1 cellular context compared by ENCODE assay signal in the genomic region with DNA sequence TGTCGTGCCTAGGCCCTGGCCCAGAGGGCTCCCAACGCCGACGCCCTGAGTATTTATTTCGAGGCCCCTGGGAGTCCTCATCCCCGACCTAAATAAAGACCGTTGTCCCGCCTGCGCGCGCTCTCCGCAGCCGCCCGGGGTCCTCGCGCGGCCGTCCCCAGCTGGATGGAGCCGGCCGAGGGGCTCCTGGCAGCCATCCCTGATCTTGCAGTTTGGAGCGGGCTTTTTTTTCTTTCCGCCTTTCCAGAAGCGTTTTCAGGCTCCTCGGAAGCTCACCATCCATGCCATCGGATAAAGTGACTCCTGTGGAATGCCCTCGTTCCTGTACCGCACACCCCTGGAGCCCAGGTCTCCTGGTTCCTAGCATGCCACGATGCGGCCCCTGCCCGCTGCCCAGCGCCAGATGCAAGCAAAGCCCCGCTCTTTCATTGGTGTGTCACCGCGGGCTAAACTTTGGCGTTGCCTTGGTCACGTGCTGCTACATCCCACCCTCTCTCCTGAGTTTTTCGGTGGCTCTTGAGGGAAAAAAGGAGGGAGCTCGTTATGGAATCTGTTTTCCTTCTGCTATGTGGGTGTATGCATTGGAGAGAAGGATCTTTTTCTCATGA.
TF ChIP-seq lines count a peak whose summit lies in the region.

No MANE protein-coding gene starts in this region.

TF ChIP-seq in HepG2, 621 proteins besides CTCF, POLR2A, EP300 and RAD21 (continued from another document and continues in another):
- TF ChIP-seq, protein P1, sequence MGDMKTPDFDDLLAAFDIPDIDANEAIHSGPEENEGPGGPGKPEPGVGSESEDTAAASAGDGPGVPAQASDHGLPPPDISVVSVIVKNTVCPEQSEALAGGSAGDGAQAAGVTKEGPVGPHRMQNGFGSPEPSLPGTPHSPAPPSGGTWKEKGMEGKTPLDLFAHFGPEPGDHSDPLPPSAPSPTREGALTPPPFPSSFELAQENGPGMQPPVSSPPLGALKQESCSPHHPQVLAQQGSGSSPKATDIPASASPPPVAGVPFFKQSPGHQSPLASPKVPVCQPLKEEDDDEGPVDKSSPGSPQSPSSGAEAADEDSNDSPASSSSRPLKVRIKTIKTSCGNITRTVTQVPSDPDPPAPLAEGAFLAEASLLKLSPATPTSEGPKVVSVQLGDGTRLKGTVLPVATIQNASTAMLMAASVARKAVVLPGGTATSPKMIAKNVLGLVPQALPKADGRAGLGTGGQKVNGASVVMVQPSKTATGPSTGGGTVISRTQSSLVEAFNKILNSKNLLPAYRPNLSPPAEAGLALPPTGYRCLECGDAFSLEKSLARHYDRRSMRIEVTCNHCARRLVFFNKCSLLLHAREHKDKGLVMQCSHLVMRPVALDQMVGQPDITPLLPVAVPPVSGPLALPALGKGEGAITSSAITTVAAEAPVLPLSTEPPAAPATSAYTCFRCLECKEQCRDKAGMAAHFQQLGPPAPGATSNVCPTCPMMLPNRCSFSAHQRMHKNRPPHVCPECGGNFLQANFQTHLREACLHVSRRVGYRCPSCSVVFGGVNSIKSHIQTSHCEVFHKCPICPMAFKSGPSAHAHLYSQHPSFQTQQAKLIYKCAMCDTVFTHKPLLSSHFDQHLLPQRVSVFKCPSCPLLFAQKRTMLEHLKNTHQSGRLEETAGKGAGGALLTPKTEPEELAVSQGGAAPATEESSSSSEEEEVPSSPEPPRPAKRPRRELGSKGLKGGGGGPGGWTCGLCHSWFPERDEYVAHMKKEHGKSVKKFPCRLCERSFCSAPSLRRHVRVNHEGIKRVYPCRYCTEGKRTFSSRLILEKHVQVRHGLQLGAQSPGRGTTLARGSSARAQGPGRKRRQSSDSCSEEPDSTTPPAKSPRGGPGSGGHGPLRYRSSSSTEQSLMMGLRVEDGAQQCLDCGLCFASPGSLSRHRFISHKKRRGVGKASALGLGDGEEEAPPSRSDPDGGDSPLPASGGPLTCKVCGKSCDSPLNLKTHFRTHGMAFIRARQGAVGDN (CRISPR knock-in tag; IDR thresholded peaks at IDR 0.05) = peak; percentile 89
- TF ChIP-seq, protein P2, sequence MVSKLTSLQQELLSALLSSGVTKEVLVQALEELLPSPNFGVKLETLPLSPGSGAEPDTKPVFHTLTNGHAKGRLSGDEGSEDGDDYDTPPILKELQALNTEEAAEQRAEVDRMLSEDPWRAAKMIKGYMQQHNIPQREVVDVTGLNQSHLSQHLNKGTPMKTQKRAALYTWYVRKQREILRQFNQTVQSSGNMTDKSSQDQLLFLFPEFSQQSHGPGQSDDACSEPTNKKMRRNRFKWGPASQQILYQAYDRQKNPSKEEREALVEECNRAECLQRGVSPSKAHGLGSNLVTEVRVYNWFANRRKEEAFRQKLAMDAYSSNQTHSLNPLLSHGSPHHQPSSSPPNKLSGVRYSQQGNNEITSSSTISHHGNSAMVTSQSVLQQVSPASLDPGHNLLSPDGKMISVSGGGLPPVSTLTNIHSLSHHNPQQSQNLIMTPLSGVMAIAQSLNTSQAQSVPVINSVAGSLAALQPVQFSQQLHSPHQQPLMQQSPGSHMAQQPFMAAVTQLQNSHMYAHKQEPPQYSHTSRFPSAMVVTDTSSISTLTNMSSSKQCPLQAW (CRISPR knock-in tag; IDR thresholded peaks at IDR 0.05) = peak; percentile 55; the same call in 1 of the 2 replicates
- 0 out of 2 replicates have a peak, but pooled peaks have one; percentile 14 for TF ChIP-seq RXRA (CRISPR knock-in tag; IDR thresholded peaks at IDR 0.05)
- no peak for TF ChIP-seq ZNF205 (CRISPR knock-in tag; IDR thresholded peaks at IDR 0.05)
- peak; percentile 55; the same call in 1 of the 2 replicates for TF ChIP-seq RORA (CRISPR knock-in tag; IDR thresholded peaks at IDR 0.05)
- TF ChIP-seq ZFP41 (CRISPR knock-in tag; IDR thresholded peaks at IDR 0.05; ENCODE audit: borderline replicate concordance) = no peak
- TF ChIP-seq, protein P3, sequence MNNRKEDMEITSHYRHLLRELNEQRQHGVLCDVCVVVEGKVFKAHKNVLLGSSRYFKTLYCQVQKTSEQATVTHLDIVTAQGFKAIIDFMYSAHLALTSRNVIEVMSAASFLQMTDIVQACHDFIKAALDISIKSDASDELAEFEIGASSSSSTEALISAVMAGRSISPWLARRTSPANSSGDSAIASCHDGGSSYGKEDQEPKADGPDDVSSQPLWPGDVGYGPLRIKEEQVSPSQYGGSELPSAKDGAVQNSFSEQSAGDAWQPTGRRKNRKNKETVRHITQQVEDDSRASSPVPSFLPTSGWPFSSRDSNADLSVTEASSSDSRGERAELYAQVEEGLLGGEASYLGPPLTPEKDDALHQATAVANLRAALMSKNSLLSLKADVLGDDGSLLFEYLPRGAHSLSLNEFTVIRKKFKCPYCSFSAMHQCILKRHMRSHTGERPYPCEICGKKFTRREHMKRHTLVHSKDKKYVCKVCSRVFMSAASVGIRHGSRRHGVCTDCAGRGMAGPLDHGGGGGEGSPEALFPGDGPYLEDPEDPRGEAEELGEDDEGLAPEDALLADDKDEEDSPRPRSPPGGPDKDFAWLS (CRISPR knock-in tag; IDR thresholded peaks at IDR 0.05; ENCODE audit: borderline replicate concordance) = 0 out of 2 replicates have a peak, but pooled peaks have one; percentile 84
- TF ChIP-seq, protein P4, sequence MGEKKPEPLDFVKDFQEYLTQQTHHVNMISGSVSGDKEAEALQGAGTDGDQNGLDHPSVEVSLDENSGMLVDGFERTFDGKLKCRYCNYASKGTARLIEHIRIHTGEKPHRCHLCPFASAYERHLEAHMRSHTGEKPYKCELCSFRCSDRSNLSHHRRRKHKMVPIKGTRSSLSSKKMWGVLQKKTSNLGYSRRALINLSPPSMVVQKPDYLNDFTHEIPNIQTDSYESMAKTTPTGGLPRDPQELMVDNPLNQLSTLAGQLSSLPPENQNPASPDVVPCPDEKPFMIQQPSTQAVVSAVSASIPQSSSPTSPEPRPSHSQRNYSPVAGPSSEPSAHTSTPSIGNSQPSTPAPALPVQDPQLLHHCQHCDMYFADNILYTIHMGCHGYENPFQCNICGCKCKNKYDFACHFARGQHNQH (CRISPR knock-in tag; IDR thresholded peaks at IDR 0.05) = 0 out of 2 replicates have a peak, but pooled peaks have one; percentile 24
- TF ChIP-seq ZNF782 (CRISPR knock-in tag; IDR thresholded peaks at IDR 0.05; ENCODE audit: borderline replicate concordance) = peak; percentile 46; the same call in 1 of the 2 replicates
- TF ChIP-seq ZNF616 (CRISPR knock-in tag; IDR thresholded peaks at IDR 0.05; ENCODE audit: low read depth) = no peak
- 0 out of 2 replicates have a peak, but pooled peaks have one; percentile 8 for TF ChIP-seq HDAC1 (CRISPR knock-in tag; IDR thresholded peaks at IDR 0.05)
- 0 out of 2 replicates have a peak, but pooled peaks have one; percentile 25 for TF ChIP-seq ZNF530 (CRISPR knock-in tag; IDR thresholded peaks at IDR 0.05; ENCODE audit: low read depth)
- peak; percentile 16; the same call in 1 of the 2 replicates for TF ChIP-seq MEIS2 (CRISPR knock-in tag; IDR thresholded peaks at IDR 0.05)
- TF ChIP-seq PPARG (CRISPR knock-in tag; conservative IDR thresholded peaks at IDR 0.05) = 0 out of 2 replicates have a peak, but pooled peaks have one; percentile 6
- TF ChIP-seq GLI4 (CRISPR knock-in tag; IDR thresholded peaks at IDR 0.05; ENCODE audit: borderline replicate concordance) = 0 out of 2 replicates have a peak, but pooled peaks have one; percentile 20
- TF ChIP-seq, protein P5, sequence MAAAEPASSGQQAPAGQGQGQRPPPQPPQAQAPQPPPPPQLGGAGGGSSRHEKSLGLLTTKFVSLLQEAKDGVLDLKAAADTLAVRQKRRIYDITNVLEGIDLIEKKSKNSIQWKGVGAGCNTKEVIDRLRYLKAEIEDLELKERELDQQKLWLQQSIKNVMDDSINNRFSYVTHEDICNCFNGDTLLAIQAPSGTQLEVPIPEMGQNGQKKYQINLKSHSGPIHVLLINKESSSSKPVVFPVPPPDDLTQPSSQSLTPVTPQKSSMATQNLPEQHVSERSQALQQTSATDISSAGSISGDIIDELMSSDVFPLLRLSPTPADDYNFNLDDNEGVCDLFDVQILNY (CRISPR knock-in tag; conservative IDR thresholded peaks at IDR 0.05) = peak; percentile 28; the same call in 1 of the 2 replicates
- no peak for TF ChIP-seq DR1 (CRISPR knock-in tag; IDR thresholded peaks at IDR 0.05)
- TF ChIP-seq ZNF577 (CRISPR knock-in tag; IDR thresholded peaks at IDR 0.05; ENCODE audit: borderline replicate concordance, low read depth) = 0 out of 2 replicates have a peak, but pooled peaks have one; percentile 40
- TF ChIP-seq, protein P6, sequence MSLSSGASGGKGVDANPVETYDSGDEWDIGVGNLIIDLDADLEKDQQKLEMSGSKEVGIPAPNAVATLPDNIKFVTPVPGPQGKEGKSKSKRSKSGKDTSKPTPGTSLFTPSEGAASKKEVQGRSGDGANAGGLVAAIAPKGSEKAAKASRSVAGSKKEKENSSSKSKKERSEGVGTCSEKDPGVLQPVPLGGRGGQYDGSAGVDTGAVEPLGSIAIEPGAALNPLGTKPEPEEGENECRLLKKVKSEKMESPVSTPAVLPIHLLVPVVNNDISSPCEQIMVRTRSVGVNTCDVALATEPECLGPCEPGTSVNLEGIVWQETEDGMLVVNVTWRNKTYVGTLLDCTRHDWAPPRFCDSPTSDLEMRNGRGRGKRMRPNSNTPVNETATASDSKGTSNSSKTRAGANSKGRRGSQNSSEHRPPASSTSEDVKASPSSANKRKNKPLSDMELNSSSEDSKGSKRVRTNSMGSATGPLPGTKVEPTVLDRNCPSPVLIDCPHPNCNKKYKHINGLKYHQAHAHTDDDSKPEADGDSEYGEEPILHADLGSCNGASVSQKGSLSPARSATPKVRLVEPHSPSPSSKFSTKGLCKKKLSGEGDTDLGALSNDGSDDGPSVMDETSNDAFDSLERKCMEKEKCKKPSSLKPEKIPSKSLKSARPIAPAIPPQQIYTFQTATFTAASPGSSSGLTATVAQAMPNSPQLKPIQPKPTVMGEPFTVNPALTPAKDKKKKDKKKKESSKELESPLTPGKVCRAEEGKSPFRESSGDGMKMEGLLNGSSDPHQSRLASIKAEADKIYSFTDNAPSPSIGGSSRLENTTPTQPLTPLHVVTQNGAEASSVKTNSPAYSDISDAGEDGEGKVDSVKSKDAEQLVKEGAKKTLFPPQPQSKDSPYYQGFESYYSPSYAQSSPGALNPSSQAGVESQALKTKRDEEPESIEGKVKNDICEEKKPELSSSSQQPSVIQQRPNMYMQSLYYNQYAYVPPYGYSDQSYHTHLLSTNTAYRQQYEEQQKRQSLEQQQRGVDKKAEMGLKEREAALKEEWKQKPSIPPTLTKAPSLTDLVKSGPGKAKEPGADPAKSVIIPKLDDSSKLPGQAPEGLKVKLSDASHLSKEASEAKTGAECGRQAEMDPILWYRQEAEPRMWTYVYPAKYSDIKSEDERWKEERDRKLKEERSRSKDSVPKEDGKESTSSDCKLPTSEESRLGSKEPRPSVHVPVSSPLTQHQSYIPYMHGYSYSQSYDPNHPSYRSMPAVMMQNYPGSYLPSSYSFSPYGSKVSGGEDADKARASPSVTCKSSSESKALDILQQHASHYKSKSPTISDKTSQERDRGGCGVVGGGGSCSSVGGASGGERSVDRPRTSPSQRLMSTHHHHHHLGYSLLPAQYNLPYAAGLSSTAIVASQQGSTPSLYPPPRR (CRISPR knock-in tag; IDR thresholded peaks at IDR 0.05; ENCODE audit: borderline replicate concordance) = 0 out of 2 replicates have a peak, but pooled peaks have one; percentile 13
- peak; percentile 60; the same call in 1 of the 2 replicates for TF ChIP-seq ZNF441 (CRISPR knock-in tag; IDR thresholded peaks at IDR 0.05; ENCODE audit: borderline replicate concordance)
- TF ChIP-seq, protein P7, sequence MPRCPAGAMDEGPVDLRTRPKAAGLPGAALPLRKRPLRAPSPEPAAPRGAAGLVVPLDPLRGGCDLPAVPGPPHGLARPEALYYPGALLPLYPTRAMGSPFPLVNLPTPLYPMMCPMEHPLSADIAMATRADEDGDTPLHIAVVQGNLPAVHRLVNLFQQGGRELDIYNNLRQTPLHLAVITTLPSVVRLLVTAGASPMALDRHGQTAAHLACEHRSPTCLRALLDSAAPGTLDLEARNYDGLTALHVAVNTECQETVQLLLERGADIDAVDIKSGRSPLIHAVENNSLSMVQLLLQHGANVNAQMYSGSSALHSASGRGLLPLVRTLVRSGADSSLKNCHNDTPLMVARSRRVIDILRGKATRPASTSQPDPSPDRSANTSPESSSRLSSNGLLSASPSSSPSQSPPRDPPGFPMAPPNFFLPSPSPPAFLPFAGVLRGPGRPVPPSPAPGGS (CRISPR knock-in tag; IDR thresholded peaks at IDR 0.05) = peak; percentile 9
- TF ChIP-seq NR1H2 (CRISPR knock-in tag; IDR thresholded peaks at IDR 0.05; ENCODE audit: borderline replicate concordance, low read depth) = peak; percentile 44; the same call in 1 of the 2 replicates
- TF ChIP-seq SRF (IDR thresholded peaks at IDR 0.05; ENCODE audit: low read depth, low read length) = no peak
- TF ChIP-seq ZNF44 (CRISPR knock-in tag; IDR thresholded peaks at IDR 0.05) = 0 out of 2 replicates have a peak, but pooled peaks have one; percentile 17
- TF ChIP-seq, protein P8, sequence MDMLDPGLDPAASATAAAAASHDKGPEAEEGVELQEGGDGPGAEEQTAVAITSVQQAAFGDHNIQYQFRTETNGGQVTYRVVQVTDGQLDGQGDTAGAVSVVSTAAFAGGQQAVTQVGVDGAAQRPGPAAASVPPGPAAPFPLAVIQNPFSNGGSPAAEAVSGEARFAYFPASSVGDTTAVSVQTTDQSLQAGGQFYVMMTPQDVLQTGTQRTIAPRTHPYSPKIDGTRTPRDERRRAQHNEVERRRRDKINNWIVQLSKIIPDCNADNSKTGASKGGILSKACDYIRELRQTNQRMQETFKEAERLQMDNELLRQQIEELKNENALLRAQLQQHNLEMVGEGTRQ (IDR thresholded peaks at IDR 0.05; ENCODE audit: low read depth, low read length) = peak; percentile 77
- TF ChIP-seq, protein P8 (CRISPR knock-in tag; IDR thresholded peaks at IDR 0.05; ENCODE audit: borderline replicate concordance) = peak; percentile 90; the same call in 1 of the 2 replicates
- TF ChIP-seq ZNF543 (CRISPR knock-in tag; IDR thresholded peaks at IDR 0.05) = peak; percentile 89; the same call in 1 of the 2 replicates
- TF ChIP-seq TP53 (CRISPR knock-in tag; conservative IDR thresholded peaks at IDR 0.05) = no peak
- TF ChIP-seq ATF1 (CRISPR knock-in tag; IDR thresholded peaks at IDR 0.05) = no peak
- TF ChIP-seq ZNF101 (CRISPR knock-in tag; IDR thresholded peaks at IDR 0.05; ENCODE audit: borderline replicate concordance, low read depth) = peak; percentile 36; the same call in 1 of the 2 replicates
- TF ChIP-seq MED1 (CRISPR knock-in tag; IDR thresholded peaks at IDR 0.05) = peak; percentile 59
- TF ChIP-seq ZNF570 (CRISPR knock-in tag; IDR thresholded peaks at IDR 0.05; ENCODE audit: borderline replicate concordance) = 0 out of 2 replicates have a peak, but pooled peaks have one; percentile 27
- peak; percentile 56 for TF ChIP-seq SAP130 (CRISPR knock-in tag; IDR thresholded peaks at IDR 0.05; ENCODE audit: low read depth)
- TF ChIP-seq ZNF589 (CRISPR knock-in tag; conservative IDR thresholded peaks at IDR 0.05) = no peak
- no peak for TF ChIP-seq FOXA3 (CRISPR knock-in tag; IDR thresholded peaks at IDR 0.05)
- no peak for TF ChIP-seq EED (CRISPR knock-in tag; IDR thresholded peaks at IDR 0.05)
- TF ChIP-seq ATF7-NPFF (CRISPR knock-in tag; IDR thresholded peaks at IDR 0.05; ENCODE audit: low read depth) = peak; percentile 53; the same call in 1 of the 2 replicates
- peak; percentile 57 for TF ChIP-seq MYC (CRISPR knock-in tag; IDR thresholded peaks at IDR 0.05; ENCODE audit: borderline replicate concordance)
- TF ChIP-seq RAD51 (IDR thresholded peaks at IDR 0.05; ENCODE audit: borderline replicate concordance) = peak; percentile 53; the same call in 1 of the 2 replicates
